Comparison of ENCODE assay signal across 12 cellular contexts in genomic region chr11:1607156-1607845, GRCh38. TPM values are rescaled to one million over a fixed set of nuclear protein-coding genes. Genes with fewer than 3 reads are reported as not detected.
A peak's percentile ranks its signal among the peaks of the same experiment; 100 is the strongest.
DNase-seq lines count a peak whose midpoint lies in the region; ATAC-seq and TF ChIP-seq lines count a peak whose summit lies in the region.
"Not testable (repeated sequence)": the region's sequence is repeated elsewhere in the genome, so short reads cannot be mapped to it uniquely, and the experiment has no call there.
"Had no signal": no experiment of that assay in that cellular context is flagged by ENCODE, and none has a peak within 500 bp of the region (broad histone marks: within the 10 kb centered on the region; RNA-seq: fewer than 3 reads in every experiment).

No MANE protein-coding gene starts in this region.

- not testable (repeated sequence) for H3K4me3 Mint-ChIP-seq in central memory CD8-positive, alpha-beta T cell; stimulated activated memory B cell treated with anti-CD40 and anti-IgM and Interleukin-4, amounts not matched to agents 10 μg/mL and 1 μg/mL and 100 μg/mL, for 72 hours
- H3K4me3 Mint-ChIP-seq in glutamatergic neuron (ENCODE audit: unreplicated experiment): peak overlapping the region; percentile 50

- peak; percentile 61; the same call in 2 of the 3 replicates for ATAC-seq in RWPE2 (ENCODE audit: low read depth)
- ATAC-seq in central memory CD8-positive, alpha-beta T cell (replicated peaks; ENCODE audit: extremely low read depth, poor library complexity, severe bottlenecking); stimulated activated memory B cell treated with anti-CD40 and anti-IgM and Interleukin-4, amounts not matched to agents 10 μg/mL and 1 μg/mL and 100 μg/mL, for 72 hours: not testable (repeated sequence)

- not testable (repeated sequence) for H3K4me3 ChIP-seq in H7 (ENCODE audit: insufficient read depth, low read depth, low read length); RWPE2 (ENCODE audit: severe bottlenecking); mesenchymal stem cell (ENCODE audit: insufficient read depth in 1 of 2, low read depth in 1 of 2, low read length in 2 of 2); neuronal stem cell (ENCODE audit: low read length in 2 of 2)

- H3K27me3 ChIP-seq in H7 (ENCODE audit: control insufficient read depth, insufficient read depth, low read length); RWPE2 (ENCODE audit: insufficient read depth, poor library complexity, severe bottlenecking): not testable (repeated sequence)
- H3K27me3 ChIP-seq in mesenchymal stem cell (ENCODE audit: control insufficient read depth in 1 of 2, insufficient read depth in 1 of 2, low read length in 2 of 2) (peaks cover 48 to 60% of the 10 kb centered on the region in 2 experiments), neuronal stem cell (ENCODE audit: control insufficient read depth in 3 of 3, insufficient read depth in 3 of 3, low read depth in 1 of 3, low read length in 3 of 3) (peaks cover 0 to 41% (median 0%) of the 10 kb centered on the region in 3 experiments)

- H2AK5ac ChIP-seq in mesenchymal stem cell (ENCODE audit: low read length, severe bottlenecking); neuronal stem cell (ENCODE audit: low read depth, low read length): not testable (repeated sequence)

- WGBS in mesenchymal stem cell: 25% methylated on average over 18 of the region's 18 CpGs
- no CpG with 5 or more reads among the region's 18 CpGs for WGBS in neuronal stem cell (ENCODE audit: extremely low coverage in 2 of 2, insufficient read length in 2 of 2, insufficient replicate concordance in 1 of 2), 2 donors

- not testable (repeated sequence) for H3K14ac ChIP-seq in mesenchymal stem cell (ENCODE audit: low read length in 2 of 2); neuronal stem cell (ENCODE audit: low read length)

- H3K4ac ChIP-seq in mesenchymal stem cell (ENCODE audit: low read depth in 1 of 2, low read length in 2 of 2); neuronal stem cell (ENCODE audit: low read length): not testable (repeated sequence)

- not testable (repeated sequence) for H3K9me3 ChIP-seq in RWPE2 (ENCODE audit: severe bottlenecking); mesenchymal stem cell (ENCODE audit: control insufficient read depth, low read length); neuronal stem cell (replicated peaks in 1 of 2; ENCODE audit: control insufficient read depth in 2 of 2, insufficient read depth in 1 of 2, low read depth in 1 of 2, low read length in 2 of 2)

- not testable (repeated sequence) for H3K4me2 ChIP-seq in mesenchymal stem cell (ENCODE audit: low read length, poor library complexity, severe bottlenecking); neuronal stem cell (ENCODE audit: insufficient read depth, low read length, poor library complexity, severe bottlenecking)

- H3K36me3 ChIP-seq in H7 (replicated peaks; ENCODE audit: control insufficient read depth, insufficient read depth, low read length); RWPE2 (ENCODE audit: low read depth); mesenchymal stem cell (ENCODE audit: control insufficient read depth in 1 of 2, insufficient read depth in 2 of 2, low read depth in 1 of 2, low read length in 2 of 2); neuronal stem cell (replicated peaks in 1 of 2; ENCODE audit: control insufficient read depth in 2 of 2, insufficient read depth in 2 of 2, low read length in 2 of 2): not testable (repeated sequence)

- not testable (repeated sequence) for H2BK15ac ChIP-seq in mesenchymal stem cell (ENCODE audit: low read depth, poor library complexity, severe bottlenecking); neuronal stem cell (ENCODE audit: low read length)

- not testable (repeated sequence) for H2AFZ ChIP-seq in mesenchymal stem cell (ENCODE audit: low read depth, low read length)
- H2AFZ ChIP-seq in neuronal stem cell (ENCODE audit: low read length): peak overlapping the region; percentile 45

- H3K4me1 ChIP-seq in RWPE2 (ENCODE audit: insufficient read depth, poor library complexity, severe bottlenecking); mesenchymal stem cell (ENCODE audit: control insufficient read depth, insufficient read depth, low read depth, low read length); neuronal stem cell (ENCODE audit: control insufficient read depth in 2 of 2, insufficient read depth in 1 of 2, low read depth in 1 of 2, low read length in 2 of 2): not testable (repeated sequence)

- H3K23ac ChIP-seq in mesenchymal stem cell (ENCODE audit: low read length in 2 of 2); neuronal stem cell (ENCODE audit: low read depth, low read length, poor library complexity): not testable (repeated sequence)

- not testable (repeated sequence) for TF ChIP-seq CTCF in RWPE2 (IDR thresholded peaks at IDR 0.05; ENCODE audit: poor library complexity, severe bottlenecking); glutamatergic neuron (IDR thresholded peaks at IDR 0.05; ENCODE audit: partially characterized antibody, unreplicated experiment)

- peak; percentile 67 for DNase-seq in H7
- DNase-seq in RWPE2 (ENCODE audit: low spot score); central memory CD8-positive, alpha-beta T cell (ENCODE audit: low spot score in 2 of 2); glutamatergic neuron; neuronal stem cell (ENCODE audit: low spot score): not testable (repeated sequence)
- DNase-seq in mesenchymal stem cell: peak; percentile 14

- H3K27ac ChIP-seq in RWPE2 (ENCODE audit: poor library complexity, severe bottlenecking); mesenchymal stem cell (ENCODE audit: low read length, poor library complexity, severe bottlenecking); neuronal stem cell (replicated peaks; ENCODE audit: low read length): not testable (repeated sequence)

- not testable (repeated sequence) for H3K36me3 Mint-ChIP-seq in central memory CD8-positive, alpha-beta T cell (ENCODE audit: insufficient read depth); glutamatergic neuron (ENCODE audit: unreplicated experiment); stimulated activated memory B cell treated with anti-CD40 and anti-IgM and Interleukin-4, amounts not matched to agents 10 μg/mL and 1 μg/mL and 100 μg/mL, for 72 hours

- not testable (repeated sequence) for H4K8ac ChIP-seq in mesenchymal stem cell (ENCODE audit: low read length); neuronal stem cell (ENCODE audit: low read depth, low read length)

- not testable (repeated sequence) for H3K9me3 Mint-ChIP-seq in central memory CD8-positive, alpha-beta T cell; stimulated activated memory B cell treated with anti-CD40 and anti-IgM and Interleukin-4, amounts not matched to agents 10 μg/mL and 1 μg/mL and 100 μg/mL, for 72 hours
- peaks cover 13% of the 10 kb centered on the region for H3K9me3 Mint-ChIP-seq in glutamatergic neuron (ENCODE audit: unreplicated experiment)

- not testable (repeated sequence) for H2BK5ac ChIP-seq in mesenchymal stem cell (ENCODE audit: low read depth, low read length, poor library complexity, severe bottlenecking); neuronal stem cell (ENCODE audit: low read length)

- not testable (repeated sequence) for H4K91ac ChIP-seq in mesenchymal stem cell (ENCODE audit: low read length); neuronal stem cell (ENCODE audit: low read depth, low read length, poor library complexity)

- H3K18ac ChIP-seq in mesenchymal stem cell (ENCODE audit: low read depth in 1 of 2, low read length in 2 of 2): not testable (repeated sequence)
- peak overlapping the region; percentile 35 for H3K18ac ChIP-seq in neuronal stem cell (ENCODE audit: low read length)

- H3K27me3 Mint-ChIP-seq in central memory CD8-positive, alpha-beta T cell: peaks cover 36% of the 10 kb centered on the region
- peaks cover 10% of the 10 kb centered on the region for H3K27me3 Mint-ChIP-seq in glutamatergic neuron (ENCODE audit: unreplicated experiment)
- H3K27me3 Mint-ChIP-seq in stimulated activated memory B cell treated with anti-CD40 and anti-IgM and Interleukin-4, amounts not matched to agents 10 μg/mL and 1 μg/mL and 100 μg/mL, for 72 hours: peaks cover 31% of the 10 kb centered on the region

- H2BK120ac ChIP-seq in mesenchymal stem cell (ENCODE audit: low read depth, low read length); neuronal stem cell (ENCODE audit: low read depth, low read length): not testable (repeated sequence)

- not testable (repeated sequence) for H3K4me1 Mint-ChIP-seq in central memory CD8-positive, alpha-beta T cell; glutamatergic neuron (ENCODE audit: low read depth, unreplicated experiment)
- peaks cover 16% of the 10 kb centered on the region for H3K4me1 Mint-ChIP-seq in stimulated activated memory B cell treated with anti-CD40 and anti-IgM and Interleukin-4, amounts not matched to agents 10 μg/mL and 1 μg/mL and 100 μg/mL, for 72 hours

- H3K9ac ChIP-seq in mesenchymal stem cell (ENCODE audit: low read length); neuronal stem cell (ENCODE audit: low read depth, low read length, poor library complexity): not testable (repeated sequence)

- peak overlapping the region; percentile 67 for H3K27ac Mint-ChIP-seq in central memory CD8-positive, alpha-beta T cell (ENCODE audit: low read depth)
- H3K27ac Mint-ChIP-seq in glutamatergic neuron (ENCODE audit: unreplicated experiment): not testable (repeated sequence)
- peak overlapping the region; percentile 89 for H3K27ac Mint-ChIP-seq in stimulated activated memory B cell treated with anti-CD40 and anti-IgM and Interleukin-4, amounts not matched to agents 10 μg/mL and 1 μg/mL and 100 μg/mL, for 72 hours

- H3K79me1 ChIP-seq in mesenchymal stem cell (replicated peaks; ENCODE audit: low read length, poor library complexity, severe bottlenecking); neuronal stem cell (ENCODE audit: low read depth, low read length): not testable (repeated sequence)

- not testable (repeated sequence) for H2BK12ac ChIP-seq in mesenchymal stem cell (ENCODE audit: low read length in 2 of 2); neuronal stem cell (ENCODE audit: low read length)

RNA-seq across cellular contexts. Expression of gene KRTAP5-3, which starts 1.0 kb away (rescaled TPM):
- not detected in 2 replicates for total RNA-seq in H7 (2014; rRNA removed; shearing (Covaris generic))
- not detected for total RNA-seq in glutamatergic neuron (ENCODE audit: unreplicated experiment)
- not detected for polyA plus RNA-seq in mesenchymal stem cell (2013, experiment 1 of 2)
- polyA plus RNA-seq in mesenchymal stem cell (2013, experiment 2 of 2): not detected
- polyA plus RNA-seq in neuronal stem cell (2013, experiment 1 of 2): not detected
- polyA plus RNA-seq in neuronal stem cell (2013, experiment 2 of 2): not detected
- total RNA-seq: CD4-positive, CD25-positive, alpha-beta regulatory T cell; GM12878; K562; RPMI7951 had no signal
- polyA plus RNA-seq: BJ; CD4-positive, CD25-positive, alpha-beta regulatory T cell; GM12878; K562 had no signal

RNA-seq across cellular contexts. Expression of gene KRTAP5-2, which starts 9.2 kb away (rescaled TPM):
- total RNA-seq in H7 (2014; rRNA removed; shearing (Covaris generic)): not detected in 2 replicates
- not detected for total RNA-seq in glutamatergic neuron (ENCODE audit: unreplicated experiment)
- polyA plus RNA-seq in mesenchymal stem cell (2013, experiment 1 of 2): not detected
- not detected for polyA plus RNA-seq in mesenchymal stem cell (2013, experiment 2 of 2)
- polyA plus RNA-seq in neuronal stem cell (2013, experiment 1 of 2): not detected
- polyA plus RNA-seq in neuronal stem cell (2013, experiment 2 of 2): not detected
- total RNA-seq: GM12878, K562, RPMI7951 had no signal
- polyA plus RNA-seq: BJ; CD4-positive, CD25-positive, alpha-beta regulatory T cell; GM12878; K562 had no signal

RNA-seq across cellular contexts. Expression of gene KRTAP5-4, which starts 14.6 kb away (rescaled TPM):
- not detected in 2 replicates for total RNA-seq in H7 (2014; rRNA removed; shearing (Covaris generic))
- total RNA-seq in glutamatergic neuron (ENCODE audit: unreplicated experiment): not detected
- not detected for polyA plus RNA-seq in mesenchymal stem cell (2013, experiment 1 of 2)
- polyA plus RNA-seq in mesenchymal stem cell (2013, experiment 2 of 2): not detected
- polyA plus RNA-seq in neuronal stem cell (2013, experiment 1 of 2): not detected
- not detected for polyA plus RNA-seq in neuronal stem cell (2013, experiment 2 of 2)
- total RNA-seq: CD4-positive, CD25-positive, alpha-beta regulatory T cell; GM12878; K562; RPMI7951 had no signal
- polyA plus RNA-seq: BJ; CD4-positive, CD25-positive, alpha-beta regulatory T cell; GM12878; K562 had no signal

RNA-seq across cellular contexts. Expression of gene KRTAP5-1, which starts 22.2 kb away (rescaled TPM):
- not detected in 2 replicates for total RNA-seq in H7 (2014; rRNA removed; shearing (Covaris generic))
- total RNA-seq in glutamatergic neuron (ENCODE audit: unreplicated experiment): not detected
- not detected for polyA plus RNA-seq in mesenchymal stem cell (2013, experiment 1 of 2)
- not detected for polyA plus RNA-seq in mesenchymal stem cell (2013, experiment 2 of 2)
- polyA plus RNA-seq in neuronal stem cell (2013, experiment 1 of 2): not detected
- not detected for polyA plus RNA-seq in neuronal stem cell (2013, experiment 2 of 2)
- total RNA-seq: CD4-positive, CD25-positive, alpha-beta regulatory T cell; GM12878; K562; RPMI7951 had no signal
- polyA plus RNA-seq: BJ; CD4-positive, CD25-positive, alpha-beta regulatory T cell; GM12878; K562 had no signal

RNA-seq across cellular contexts. Expression of gene KRTAP5-5, which starts 22.3 kb away (rescaled TPM):
- not detected in 2 replicates for total RNA-seq in H7 (2014; rRNA removed; shearing (Covaris generic))
- not detected for total RNA-seq in glutamatergic neuron (ENCODE audit: unreplicated experiment)
- polyA plus RNA-seq in mesenchymal stem cell (2013, experiment 1 of 2): not detected
- not detected for polyA plus RNA-seq in mesenchymal stem cell (2013, experiment 2 of 2)
- polyA plus RNA-seq in neuronal stem cell (2013, experiment 1 of 2): not detected
- not detected for polyA plus RNA-seq in neuronal stem cell (2013, experiment 2 of 2)
- total RNA-seq: CD4-positive, CD25-positive, alpha-beta regulatory T cell; GM12878; K562; RPMI7951 had no signal
- polyA plus RNA-seq: BJ; CD4-positive, CD25-positive, alpha-beta regulatory T cell; GM12878; K562 had no signal
